1 cellular context compared by ENCODE assay signal in genomic region chr6:9138856-9139426, GRCh38.
TF ChIP-seq lines count a peak whose summit lies in the region.

No MANE protein-coding gene starts in this region.

TF ChIP-seq in IMR-90, 13 proteins besides CTCF, POLR2A, EP300 and RAD21 (continued from another document):
- no peak for TF ChIP-seq SMC3 (IDR thresholded peaks at IDR 0.05; ENCODE audit: low read depth, low read length)
- no peak for TF ChIP-seq MAZ (IDR thresholded peaks at IDR 0.05; ENCODE audit: borderline replicate concordance, low read depth, low read length)
- no peak for TF ChIP-seq BHLHE40 (IDR thresholded peaks at IDR 0.05; ENCODE audit: low read depth, low read length)
- no peak for TF ChIP-seq ELK1 (IDR thresholded peaks at IDR 0.05; ENCODE audit: borderline replicate concordance, low read depth, low read length)
